Comparison of ENCODE assay signal across 8 cellular contexts in genomic region chr12:56007148-56007891, GRCh38. TPM values are rescaled to one million over a fixed set of nuclear protein-coding genes. Genes with fewer than 3 reads are reported as not detected.
DNase-seq lines count a peak whose midpoint lies in the region; ATAC-seq and TF ChIP-seq lines count a peak whose summit lies in the region.

No MANE protein-coding gene starts in this region.

- H2BK15ac ChIP-seq in IMR-90 (ENCODE audit: low read depth, low read length), result peak overlapping the region; percentile 69; the same call in 2 of the 3 replicates

- H3K27ac Mint-ChIP-seq in CD14-positive monocyte, result peak overlapping the region in 6 of 7 donors; percentile 46 to 82 (median 80)

- peak overlapping the region; percentile 98 for H4K8ac ChIP-seq in IMR-90 (ENCODE audit: low read depth in 2 of 2, low read length in 2 of 2)

- peak overlapping the region; percentile 93 for H2AFZ ChIP-seq in IMR-90 (replicated peaks; ENCODE audit: low read length, poor library complexity)
- peak overlapping the region; percentile 84 for H2AFZ ChIP-seq in PC-9

- H3K27me3 ChIP-seq in IMR-90 (ENCODE audit: control insufficient read depth, insufficient read depth, low read length) (no peaks in the 10 kb centered on the region), PC-9 (ENCODE audit: insufficient read depth, low read depth) (no peaks in the 10 kb centered on the region), esophagus muscularis mucosa (no peaks in the 10 kb centered on the region), mucosa of stomach (ENCODE audit: control insufficient read depth, insufficient read depth, low read length) (no peaks in the 10 kb centered on the region)

- peak; percentile 58 for ATAC-seq in GM19467 (IDR thresholded peaks at IDR 0.05; ENCODE audit: unreplicated experiment)
- ATAC-seq in IMR-90 (ENCODE audit: low read depth), result peak; percentile 93
- peak; percentile 81 to 85 for ATAC-seq in activated T-cell treated with anti-CD3 and anti-CD28 coated beads, Interleukin-2, amount 50 U/mL, for 4 hours

- CTCF ChIA-PET in IMR-90 (lab: Yijun Ruan, JAX), result interaction anchor here (0.5 to 0.6 kb wide), 2 partner anchors 15 to 224 kb away, joined by 3 read pairs; no protein-coding TSS in a partner anchor
- CTCF ChIA-PET in PC-9 (lab: Charles Lee), result interaction anchor here (0.7 to 1.2 kb wide), 5 partner anchors 10 to 630 kb away, joined by 4 to 8 read pairs (median 6); partner anchors contain the start of gene SUOX

- dilution Hi-C loops in IMR-90 (cut with HindIII; ENCODE audit: low sequenced_read_pairs, unreplicated experiment), result no loop called here

- 0 out of 2 replicates have a peak overlapping the region, but pooled peaks have one; percentile 16 for H2BK20ac ChIP-seq in IMR-90 (ENCODE audit: low read depth, low read length)

- peak overlapping the region; percentile 67 for H2BK5ac ChIP-seq in IMR-90 (ENCODE audit: low read depth, low read length, poor library complexity, severe bottlenecking)

- H3K4me1 Mint-ChIP-seq in CD14-positive monocyte, result peaks cover 29% of the 10 kb centered on the region
- H3K4me1 Mint-ChIP-seq in activated T-cell treated with anti-CD3 and anti-CD28 coated beads, Interleukin-2, amount 50 U/mL, for 4 hours (ENCODE audit: low read depth), result peaks cover 21% of the 10 kb centered on the region

- H3K27ac ChIP-seq in IMR-90 (ENCODE audit: insufficient read depth, low read length), result peak overlapping the region; percentile 61
- H3K27ac ChIP-seq in PC-9, result peak overlapping the region; percentile 52
- H3K27ac ChIP-seq in esophagus muscularis mucosa (replicated peaks in 1 of 4), result peak overlapping the region; percentile 93 to 99 (median 96)

- H3K4me3 Mint-ChIP-seq in CD14-positive monocyte, result peak overlapping the region; percentile 87 to 90
- H3K4me3 Mint-ChIP-seq in activated T-cell treated with anti-CD3 and anti-CD28 coated beads, Interleukin-2, amount 50 U/mL, for 4 hours, result peak overlapping the region; percentile 85

- H4K20me1 ChIP-seq in IMR-90 (ENCODE audit: insufficient read depth, low read length) (no peaks in the 10 kb centered on the region), PC-9 (ENCODE audit: insufficient read depth) (no peaks in the 10 kb centered on the region)

- peaks cover 0 to 1% (median 0%) of the 10 kb centered on the region in 3 donors for H3K27me3 Mint-ChIP-seq in CD14-positive monocyte (ENCODE audit: low read depth in 3 of 3)
- H3K27me3 Mint-ChIP-seq in activated T-cell treated with anti-CD3 and anti-CD28 coated beads, Interleukin-2, amount 50 U/mL, for 4 hours (ENCODE audit: low read depth), result no peaks in the 10 kb centered on the region

- in situ Hi-C loops in IMR-90 (cut with MboI; ENCODE audit: low sequenced_read_pairs), result no loop called here

- TF ChIP-seq POLR2A in IMR-90 (IDR thresholded peaks at IDR 0.05; ENCODE audit: low read depth, low read length), result no peak
- no peak for TF ChIP-seq POLR2A in esophagus muscularis mucosa (IDR thresholded peaks at IDR 0.05; ENCODE audit: low read depth)

- H3K9me3 ChIP-seq in IMR-90 (ENCODE audit: control insufficient read depth, insufficient read depth, low read length), result no peaks in the 10 kb centered on the region
- H3K9me3 ChIP-seq in PC-9 (ENCODE audit: insufficient read depth, low read depth), result no peaks in the 10 kb centered on the region
- H3K9me3 ChIP-seq in esophagus muscularis mucosa, result no peaks in the 10 kb centered on the region
- no peaks in the 10 kb centered on the region for H3K9me3 ChIP-seq in mucosa of stomach (ENCODE audit: control insufficient read depth, low read length)

- peak overlapping the region; percentile 95 for H3K4me2 ChIP-seq in IMR-90 (ENCODE audit: low read depth, low read length)
- H3K4me2 ChIP-seq in PC-9, result peak overlapping the region; percentile 82

- peak overlapping the region; percentile 94 for H3K23ac ChIP-seq in IMR-90 (ENCODE audit: low read depth, low read length)

- peak overlapping the region; percentile 99 for H4K5ac ChIP-seq in IMR-90 (ENCODE audit: low read depth, low read length)

- H4K91ac ChIP-seq in IMR-90 (ENCODE audit: insufficient read depth, low read depth, low read length), result peak overlapping the region; percentile 96

- 0% methylated on average over 2 of the region's 52 CpGs; no CpG with 5 or more reads in 1 of the 2 experiments for WGBS in IMR-90 (ENCODE audit: extremely low coverage in 2 of 2, insufficient read length in 1 of 2), 2 experiments
- 0% methylated on average over 25 of the region's 52 CpGs for WGBS in esophagus muscularis mucosa

- H2BK120ac ChIP-seq in IMR-90 (ENCODE audit: low read depth, low read length), result peak overlapping the region; percentile 88; the same call in 1 of the 2 replicates

- peaks cover 3 to 12% of the 10 kb centered on the region in 2 experiments; a peak in 3 of 4 replicates for H3K79me1 ChIP-seq in IMR-90 (ENCODE audit: low read depth in 1 of 2, low read length in 2 of 2)

- peak overlapping the region; percentile 50 for H2AK9ac ChIP-seq in IMR-90 (replicated peaks; ENCODE audit: low read depth, low read length, poor library complexity)

- H3K36me3 Mint-ChIP-seq in CD14-positive monocyte, result peaks cover 21 to 28% of the 10 kb centered on the region in 2 donors
- H3K36me3 Mint-ChIP-seq in activated T-cell treated with anti-CD3 and anti-CD28 coated beads, Interleukin-2, amount 50 U/mL, for 4 hours (ENCODE audit: insufficient read depth), result no peaks in the 10 kb centered on the region

- no TSS peak for BruUV-seq in IMR-90 (replicated peaks; lab: Mats Ljungman, UMichigan)
- BruUV-seq in PC-9 (replicated peaks; lab: Mats Ljungman, UMichigan), result no TSS peak

- H3K56ac ChIP-seq in IMR-90 (ENCODE audit: extremely low read depth, insufficient read depth, low read length), result peak overlapping the region; percentile 85

- TF ChIP-seq CTCF in CD14-positive monocyte (IDR thresholded peaks at IDR 0.05), result no peak
- TF ChIP-seq CTCF in IMR-90 (conservative IDR thresholded peaks at IDR 0.05; ENCODE audit: low read depth, low read length), result no peak
- no peak for TF ChIP-seq CTCF in PC-9 (conservative IDR thresholded peaks at IDR 0.05)
- peak in 1 of 3 experiments; percentile 26 for TF ChIP-seq CTCF in esophagus muscularis mucosa (IDR thresholded peaks at IDR 0.05)

- peak; percentile 70 for DNase-seq in CD14-positive monocyte (ENCODE audit: low spot score)
- peak; percentile 80 for DNase-seq in IMR-90
- DNase-seq in PC-9, result peak; percentile 76 to 82
- peak; percentile 68 for DNase-seq in activated T-cell treated with anti-CD3 and anti-CD28 coated beads, Interleukin-2, amount 50 U/mL, for 4 hours
- peak; percentile 94 for DNase-seq in esophagus muscularis mucosa (ENCODE audit: extremely low spot score)
- DNase-seq in stimulated activated CD8-positive, alpha-beta memory T cell treated with anti-CD3 and anti-CD28 coated beads, Interleukin-4, amount 100 ng/mL, for 24 hours (ENCODE audit: low read depth), result peak; percentile 52

- H3K4me1 ChIP-seq in IMR-90 (ENCODE audit: control insufficient read depth, insufficient read depth, low read length) (no peaks in the 10 kb centered on the region), PC-9 (replicated peaks; ENCODE audit: insufficient read depth) (peaks cover 13% of the 10 kb centered on the region), esophagus muscularis mucosa (peaks cover 3 to 19% (median 16%) of the 10 kb centered on the region in 4 donors), mucosa of stomach (ENCODE audit: control insufficient read depth, insufficient read depth, low read length) (peaks cover 5% of the 10 kb centered on the region)

- TF ChIP-seq EP300 in esophagus muscularis mucosa (IDR thresholded peaks at IDR 0.05), result no peak

- peak overlapping the region; percentile 96 for H3K4ac ChIP-seq in IMR-90 (ENCODE audit: low read depth, low read length)

- no peak for TF ChIP-seq RAD21 in IMR-90 (IDR thresholded peaks at IDR 0.05; ENCODE audit: low read length)

- peaks cover 25% of the 10 kb centered on the region for H3F3A ChIP-seq in PC-9 (ENCODE audit: insufficient read depth, low read depth)

- peak overlapping the region; percentile 87 for H3K18ac ChIP-seq in IMR-90 (ENCODE audit: low read depth, low read length)

- no peaks in the 10 kb centered on the region for H3K9me3 Mint-ChIP-seq in CD14-positive monocyte
- H3K9me3 Mint-ChIP-seq in activated T-cell treated with anti-CD3 and anti-CD28 coated beads, Interleukin-2, amount 50 U/mL, for 4 hours, result no peaks in the 10 kb centered on the region

- H2AK5ac ChIP-seq in IMR-90 (ENCODE audit: low read depth, low read length), result peak overlapping the region; percentile 89; the same call in 1 of the 2 replicates

- no peaks in the 10 kb centered on the region; the same call in 1 of the 2 replicates for H3K9me2 ChIP-seq in PC-9 (ENCODE audit: insufficient read depth)

- no peaks in the 10 kb centered on the region for H3K79me2 ChIP-seq in PC-9 (ENCODE audit: low read depth)

- peak overlapping the region; percentile 68 for H3K4me3 ChIP-seq in IMR-90 (ENCODE audit: insufficient read depth, low read depth, low read length)
- peak overlapping the region; percentile 63 for H3K4me3 ChIP-seq in PC-9
- H3K4me3 ChIP-seq in esophagus muscularis mucosa, result peak overlapping the region; percentile 77 to 99 (median 88)
- peak overlapping the region; percentile 51 for H3K4me3 ChIP-seq in mucosa of stomach (ENCODE audit: low read length)

- POLR2A ChIA-PET in IMR-90 (lab: Charles Lee; ENCODE audit: unreplicated experiment), result interaction anchor here (0.6 kb wide), 1 partner anchor 277 kb away, joined by 3 read pairs; no protein-coding TSS in a partner anchor
- POLR2A ChIA-PET in PC-9 (lab: Charles Lee; ENCODE audit: unreplicated experiment), result interaction anchor here (0.5 to 1.2 kb wide), 10 partner anchors 9 to 1257 kb away, joined by 3 to 15 read pairs (median 8); partner anchors contain the start of genes BLOC1S1, ORMDL2 and SUOX

- intact Hi-C loops in CD14-positive monocyte (cut with micrococcal nuclease), result no loop called here
- intact Hi-C loops in IMR-90 (cut with micrococcal nuclease), result no loop called here
- intact Hi-C loops in PC-9 (cut with micrococcal nuclease; ENCODE audit: unreplicated experiment), result no loop called here
- intact Hi-C loops in esophagus muscularis mucosa (cut with DNase I), result no loop called here

- peaks cover 13% of the 10 kb centered on the region for H3K9me1 ChIP-seq in IMR-90 (ENCODE audit: insufficient read depth, low read length)

- H3K9ac ChIP-seq in IMR-90 (ENCODE audit: low read depth, low read length) (peak overlapping the region; percentile 82), mucosa of stomach (ENCODE audit: low read length) (peak overlapping the region; percentile 82)

- H3K36me3 ChIP-seq in IMR-90 (ENCODE audit: control insufficient read depth, insufficient read depth, low read length) (peaks cover 18% of the 10 kb centered on the region), PC-9 (ENCODE audit: low read depth) (no peaks in the 10 kb centered on the region), esophagus muscularis mucosa (peaks cover 0 to 37% (median 23%) of the 10 kb centered on the region in 4 donors), mucosa of stomach (ENCODE audit: control insufficient read depth, insufficient read depth, low read length) (no peaks in the 10 kb centered on the region)

- peak overlapping the region; percentile 100 for H3K14ac ChIP-seq in IMR-90 (replicated peaks; ENCODE audit: low read depth, low read length)

RNA-seq across cellular contexts. Expression of gene SUOX, which starts 10.2 kb away (rescaled TPM):
- 10 to 100 TPM in 1 of 2 donors, 1 to 10 TPM in 1; 9.7 to 14.4 TPM for polyA plus RNA-seq in CD14-positive monocyte
- 13.1 and 19.4 TPM in 2 replicates for total RNA-seq in IMR-90 (2012; rRNA removed)
- 17.8 and 19.2 TPM in 2 replicates for polyA plus RNA-seq in IMR-90 (2012; rRNA removed)
- 13.5 and 15.2 TPM in 2 replicates for polyA plus RNA-seq in IMR-90 (2012; cell fraction: cytosol; rRNA removed)
- polyA plus RNA-seq in IMR-90 (2012; cell fraction: nucleus; rRNA removed; ENCODE audit: low replicate concordance), result 20.2 and 25.1 TPM in 2 replicates
- total RNA-seq in PC-9 (2021), result 20.4 and 22.7 TPM in 2 replicates
- 1 to 10 TPM in 2 of 3 donors, under 1 TPM in 1; 0.68 to 1.3 (median 1.2) TPM for total RNA-seq in activated T-cell treated with anti-CD3 and anti-CD28 coated beads, Interleukin-2, amount 50 U/mL, for 4 hours
- 10 to 100 TPM; 18.3 to 29.0 (median 25.3) TPM for total RNA-seq in esophagus muscularis mucosa

RNA-seq across cellular contexts. Expression of gene IKZF4, which starts 13.5 kb away (rescaled TPM):
- 1 to 10 TPM in 1 of 2 donors, under 1 TPM in 1; 0.09 to 1.3 TPM for polyA plus RNA-seq in CD14-positive monocyte
- total RNA-seq in IMR-90 (2012; rRNA removed), result 1.4 and 1.8 TPM in 2 replicates
- polyA plus RNA-seq in IMR-90 (2012; rRNA removed), result 6.6 and 7.1 TPM in 2 replicates
- polyA plus RNA-seq in IMR-90 (2012; cell fraction: cytosol; rRNA removed), result 2.5 and 5.0 TPM in 2 replicates
- polyA plus RNA-seq in IMR-90 (2012; cell fraction: nucleus; rRNA removed; ENCODE audit: low replicate concordance), result 13.2 and 19.1 TPM in 2 replicates
- total RNA-seq in PC-9 (2021), result 7.4 and 9.6 TPM in 2 replicates
- total RNA-seq in activated T-cell treated with anti-CD3 and anti-CD28 coated beads, Interleukin-2, amount 50 U/mL, for 4 hours, result 10 to 100 TPM in 2 of 3 donors, 1 to 10 TPM in 1; 9.4 to 14.6 (median 10.5) TPM
- total RNA-seq in esophagus muscularis mucosa, result 10 to 100 TPM in 2 of 4 donors, 1 to 10 TPM in 2; 6.2 to 20.4 (median 9.7) TPM

RNA-seq across cellular contexts. Expression of gene RAB5B, which starts 33.4 kb away (rescaled TPM):
- polyA plus RNA-seq in CD14-positive monocyte, result 10 to 100 TPM; 48.5 to 63.0 TPM
- total RNA-seq in IMR-90 (2012; rRNA removed), result 54.4 and 56.5 TPM in 2 replicates
- 85.6 and 99.2 TPM in 2 replicates for polyA plus RNA-seq in IMR-90 (2012; rRNA removed)
- 44.8 and 45.5 TPM in 2 replicates for polyA plus RNA-seq in IMR-90 (2012; cell fraction: cytosol; rRNA removed)
- 42.5 and 123 TPM in 2 replicates for polyA plus RNA-seq in IMR-90 (2012; cell fraction: nucleus; rRNA removed; ENCODE audit: low replicate concordance)
- total RNA-seq in PC-9 (2021), result 98.6 and 122 TPM in 2 replicates
- 10 to 100 TPM; 18.5 to 27.5 (median 22.6) TPM for total RNA-seq in activated T-cell treated with anti-CD3 and anti-CD28 coated beads, Interleukin-2, amount 50 U/mL, for 4 hours
- total RNA-seq in esophagus muscularis mucosa, result 100 to 1,000 TPM; 116 to 189 (median 138) TPM

RNA-seq across cellular contexts. Expression of gene RPS26, which starts 34.4 kb away (rescaled TPM):
- polyA plus RNA-seq in CD14-positive monocyte (100 to 1,000 TPM; 238 to 286 TPM), IMR-90 (2012; rRNA removed) (1,049 and 1,824 TPM in 2 replicates)
- total RNA-seq in IMR-90 (2012; rRNA removed) (307 and 977 TPM in 2 replicates), PC-9 (2021) (25.2 and 43.3 TPM in 2 replicates), esophagus muscularis mucosa (1,000 to 10,000 TPM in 1 of 4 donors, 100 to 1,000 TPM in 3; 104 to 1,982 (median 577) TPM)
- polyA plus RNA-seq in IMR-90 (2012; cell fraction: cytosol; rRNA removed), result 916 and 1,355 TPM in 2 replicates
- polyA plus RNA-seq in IMR-90 (2012; cell fraction: nucleus; rRNA removed; ENCODE audit: low replicate concordance), result 295 and 516 TPM in 2 replicates
- 100 to 1,000 TPM in 2 of 3 donors, 10 to 100 TPM in 1; 73.1 to 118 (median 110) TPM for total RNA-seq in activated T-cell treated with anti-CD3 and anti-CD28 coated beads, Interleukin-2, amount 50 U/mL, for 4 hours

RNA-seq across cellular contexts. Expression of gene CDK2, which starts 40.7 kb away (rescaled TPM):
- polyA plus RNA-seq in CD14-positive monocyte, result 1 to 10 TPM; 4.1 to 4.7 TPM
- total RNA-seq in IMR-90 (2012; rRNA removed), result 40.0 and 42.5 TPM in 2 replicates
- polyA plus RNA-seq in IMR-90 (2012; rRNA removed), result 61.7 and 101 TPM in 2 replicates
- polyA plus RNA-seq in IMR-90 (2012; cell fraction: cytosol; rRNA removed), result 17.6 and 38.8 TPM in 2 replicates
- polyA plus RNA-seq in IMR-90 (2012; cell fraction: nucleus; rRNA removed; ENCODE audit: low replicate concordance), result 78.5 and 151 TPM in 2 replicates
- total RNA-seq in PC-9 (2021), result 93.8 and 99.4 TPM in 2 replicates
- total RNA-seq in activated T-cell treated with anti-CD3 and anti-CD28 coated beads, Interleukin-2, amount 50 U/mL, for 4 hours, result 10 to 100 TPM; 65.4 to 80.1 (median 74.1) TPM
- total RNA-seq in esophagus muscularis mucosa, result 10 to 100 TPM; 35.3 to 84.9 (median 57.1) TPM

Comparison
In these comparisons a context has a peak if more than half of its experiments do, and no peak if none do; other contexts are left out.
1. Peak in every context shown above with its lines: DNase-seq, ATAC-seq, H3K4me3 ChIP-seq and H3K27ac ChIP-seq.